ENCODE assay signal across 1 cellular context in genomic region chr6:83474309-83474708, GRCh38.
A peak's percentile ranks its signal among the peaks of the same experiment; 100 is the strongest.
TF ChIP-seq lines count a peak whose summit lies in the region.

No MANE protein-coding gene starts in this region.

TF ChIP-seq in K562, 482 proteins besides CTCF, POLR2A, EP300 and RAD21:
- TF ChIP-seq CHD7 (IDR thresholded peaks at IDR 0.05; ENCODE audit: low read depth, low read length) (no peak), L3MBTL2 (IDR thresholded peaks at IDR 0.05) (0 out of 2 replicates have a peak, but pooled peaks have one; percentile 29)
